Comparison of ENCODE assay signal across 8 cellular contexts in the genomic region with DNA sequence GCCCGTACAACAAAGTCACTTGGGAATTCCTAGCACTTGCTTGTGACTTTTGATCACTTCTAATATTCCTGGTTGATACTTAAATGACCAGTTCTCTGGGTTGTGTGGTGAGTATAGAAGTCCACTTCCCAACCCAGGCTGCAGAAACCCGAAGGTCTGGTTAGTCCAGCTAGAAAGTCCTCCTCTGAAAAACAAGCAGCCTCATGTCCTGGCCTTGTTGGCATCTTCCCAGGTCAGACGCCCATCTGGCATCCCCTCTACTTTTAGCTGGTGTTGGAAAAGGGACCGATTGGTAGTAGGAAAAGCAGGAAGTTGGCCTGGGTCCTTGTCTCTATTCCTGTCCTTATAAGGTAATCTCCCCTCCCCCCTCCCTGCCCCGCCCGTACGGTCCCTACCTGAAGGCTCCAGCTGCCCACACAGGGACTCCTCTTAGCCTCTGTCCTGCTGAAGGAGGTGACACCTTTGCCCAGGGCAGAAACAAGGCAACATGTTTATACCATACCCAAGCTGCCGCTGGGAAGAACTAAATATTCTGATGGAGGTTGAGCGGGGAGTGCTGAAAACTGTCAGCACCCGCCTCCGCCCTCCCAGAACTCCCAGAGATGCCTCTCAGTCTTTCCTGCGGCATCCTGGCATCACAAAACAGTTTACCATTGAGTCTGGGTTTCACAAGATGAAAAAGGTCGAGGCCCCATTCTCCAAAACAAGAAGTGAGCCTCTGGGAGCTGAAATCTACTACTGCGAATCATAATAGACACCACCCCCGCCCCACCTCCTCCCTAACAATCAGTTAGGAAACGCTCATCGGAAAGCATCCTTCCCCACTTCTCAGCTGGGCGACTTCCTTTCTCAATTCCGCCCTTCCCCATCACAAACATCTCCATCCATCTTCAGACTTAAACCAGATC. TPM values are rescaled to one million over a fixed set of nuclear protein-coding genes. Genes with fewer than 3 reads are reported as not detected.
DNase-seq lines count a peak whose midpoint lies in the region; ATAC-seq and TF ChIP-seq lines count a peak whose summit lies in the region.

No MANE protein-coding gene starts in this region.

- H2AK5ac ChIP-seq in trophoblast cell (ENCODE audit: low read length) = peak overlapping the region; percentile 35

- H3K27me3 ChIP-seq in ACC112 (ENCODE audit: insufficient read depth, low read length) (no peaks in the 10 kb centered on the region), right atrium auricular region (no peaks in the 10 kb centered on the region), trophoblast cell (ENCODE audit: insufficient read depth, low read length) (no peaks in the 10 kb centered on the region)

- in situ Hi-C loops in GM13977 (cut with MboI; ENCODE audit: low pct_unique_long_range_greater_than_20kb, low sequenced_read_pairs, unreplicated experiment) = no loop called here

- H3K14ac ChIP-seq in trophoblast cell (ENCODE audit: low read length) = peak overlapping the region; percentile 68

- DNase-seq in GM13977 (ENCODE audit: low spot score) (peak; percentile 65), NOMO-1 treated with dmso at 0.1 percent for 144 hours (lab: John Stamatoyannopoulos, UW; ENCODE audit: unreplicated experiment) (peak; percentile 56), right atrium auricular region (ENCODE audit: low spot score) (peak; percentile 93), trophoblast cell (peak; percentile 70 to 80), NCI-H2227 (lab: John Stamatoyannopoulos, UW; ENCODE audit: unreplicated experiment) (no peak)

- H3K4me1 ChIP-seq in ACC112 (ENCODE audit: control insufficient read depth, insufficient read depth, low read length, unreplicated experiment) (peaks cover 8% of the 10 kb centered on the region), right atrium auricular region (peaks cover 0 to 50% of the 10 kb centered on the region in 2 donors), trophoblast cell (ENCODE audit: control insufficient read depth in 1 of 2, insufficient read depth in 2 of 2, low read length in 2 of 2) (peaks cover 16 to 23% of the 10 kb centered on the region in 2 experiments)

- H2BK120ac ChIP-seq in trophoblast cell (ENCODE audit: insufficient read depth, low read length, poor library complexity) = peak overlapping the region; percentile 68

- peak overlapping the region; percentile 75 for H3K18ac ChIP-seq in trophoblast cell (ENCODE audit: low read length)

- H2AFZ ChIP-seq in ACC112 (ENCODE audit: low read length, unreplicated experiment) = no peak overlapping the region
- H2AFZ ChIP-seq in trophoblast cell (ENCODE audit: insufficient read depth, low read length, poor library complexity) = peak overlapping the region; percentile 60

- peaks cover 10% of the 10 kb centered on the region for H3K79me2 ChIP-seq in ACC112 (ENCODE audit: control insufficient read depth, insufficient read depth, low read length, unreplicated experiment)
- peaks cover 9% of the 10 kb centered on the region for H3K79me2 ChIP-seq in trophoblast cell (ENCODE audit: control insufficient read depth, insufficient read depth, low read length, poor library complexity)

- H3K79me1 ChIP-seq in trophoblast cell (ENCODE audit: low read length) = peaks cover 14% of the 10 kb centered on the region

- H3K4me2 ChIP-seq in trophoblast cell (ENCODE audit: low read length) = peak overlapping the region; percentile 96

- H3K36me3 ChIP-seq in ACC112 (ENCODE audit: insufficient read depth, low read length) (no peaks in the 10 kb centered on the region), right atrium auricular region (peaks cover 31% of the 10 kb centered on the region), trophoblast cell (ENCODE audit: control insufficient read depth in 1 of 2, insufficient read depth in 2 of 2, low read length in 2 of 2) (peaks cover 35% of the 10 kb centered on the region in 2 experiments)

- no peak for ATAC-seq in GM18517 (IDR thresholded peaks at IDR 0.05; ENCODE audit: unreplicated experiment)

- peak overlapping the region; percentile 97 for H4K91ac ChIP-seq in trophoblast cell (ENCODE audit: low read depth, low read length)

- H2BK5ac ChIP-seq in trophoblast cell (ENCODE audit: low read depth, low read length, poor library complexity) = peak overlapping the region; percentile 83

- peak overlapping the region; percentile 63 for H2BK12ac ChIP-seq in trophoblast cell (ENCODE audit: low read length)

- peak overlapping the region; percentile 50 for H3K9ac ChIP-seq in trophoblast cell (ENCODE audit: low read length)

- H3K23ac ChIP-seq in trophoblast cell (ENCODE audit: low read length) = no peak overlapping the region

- H3K4ac ChIP-seq in trophoblast cell (ENCODE audit: low read depth, low read length) = peak overlapping the region; percentile 49

- no peak for TF ChIP-seq CTCF in GM13977 (IDR thresholded peaks at IDR 0.05; ENCODE audit: extremely low read depth, insufficient read depth, missing control alignments)
- no peak for TF ChIP-seq CTCF in right atrium auricular region (IDR thresholded peaks at IDR 0.05)

- peak overlapping the region; percentile 82 for H4K8ac ChIP-seq in trophoblast cell (ENCODE audit: low read depth, low read length)

- H3K9me3 ChIP-seq in right atrium auricular region (no peaks in the 10 kb centered on the region), trophoblast cell (ENCODE audit: insufficient read depth, low read depth, low read length) (peaks cover 1% of the 10 kb centered on the region)

- H4K12ac ChIP-seq in trophoblast cell (ENCODE audit: low read depth, low read length) = peak overlapping the region; percentile 65

- peak overlapping the region; percentile 74 for H3K4me3 ChIP-seq in ACC112 (ENCODE audit: low read depth, low read length)
- peak overlapping the region; percentile 54 to 64 for H3K4me3 ChIP-seq in right atrium auricular region
- peak overlapping the region; percentile 84 for H3K4me3 ChIP-seq in trophoblast cell (ENCODE audit: low read depth, low read length)

- WGBS in trophoblast cell (ENCODE audit: extremely low coverage, insufficient coverage, insufficient read length) = no CpG with 5 or more reads among the region's 19 CpGs

- H3K27ac ChIP-seq in ACC112 (ENCODE audit: low read depth, low read length) (peak overlapping the region; percentile 88), angular gyrus (ENCODE audit: low read depth, low read length) (peak overlapping the region; percentile 94), right atrium auricular region (peak overlapping the region; percentile 95 to 98), trophoblast cell (ENCODE audit: low read depth, low read length) (peak overlapping the region; percentile 90)

RNA-seq across cellular contexts. Expression of gene SUN2, which starts 1.3 kb away (rescaled TPM):
- total RNA-seq in right atrium auricular region = 100 to 1,000 TPM; 155 to 252 TPM
- 40.8 and 42.4 TPM in 2 replicates for polyA plus RNA-seq in trophoblast cell (2013)

RNA-seq across cellular contexts. Expression of gene DNAL4, which starts 39.4 kb away (rescaled TPM):
- 10 to 100 TPM; 12.3 TPM for total RNA-seq in right atrium auricular region
- 12.4 and 13.7 TPM in 2 replicates for polyA plus RNA-seq in trophoblast cell (2013)

RNA-seq across cellular contexts. Expression of gene GTPBP1, which starts 48.8 kb away (rescaled TPM):
- total RNA-seq in right atrium auricular region = 10 to 100 TPM; 23.2 to 32.2 TPM
- polyA plus RNA-seq in trophoblast cell (2013) = 21.0 and 21.1 TPM in 2 replicates

RNA-seq across cellular contexts. Expression of gene JOSD1, which starts 53.8 kb away (rescaled TPM):
- 10 to 100 TPM; 20.0 to 37.3 TPM for total RNA-seq in right atrium auricular region
- 26.0 and 27.0 TPM in 2 replicates for polyA plus RNA-seq in trophoblast cell (2013)
